ENCODE assay signal across 29 cellular contexts in genomic region chr2:12762337-12762736, GRCh38.
"Had no signal": no experiment of that assay in that cellular context is flagged by ENCODE, and none has a peak within 500 bp of the region (broad histone marks: within the 10 kb centered on the region; RNA-seq: fewer than 3 reads in every experiment).

No MANE protein-coding gene starts in this region.

- DNase-seq: activated CD4-positive, alpha-beta memory T cell treated with anti-CD3 and anti-CD28 coated beads, Interleukin-2, amount 10 ng/mL, durations not matched to agents 7 days and 5 days; activated CD4-positive, alpha-beta T cell treated with anti-CD3 and anti-CD28 coated beads for 1 hour; activated CD4-positive, alpha-beta T cell treated with anti-CD3 and anti-CD28 coated beads for 4 hours; activated CD4-positive, alpha-beta T cell treated with anti-CD3 and anti-CD28 coated beads, Interleukin-2, amount 10 ng/mL, durations not matched to agents 7 days and 5 days; activated CD4-positive, alpha-beta T cell treated with anti-CD3 and anti-CD28 coated beads, Interleukin-2, amount 50 U/mL, for 4 hours; activated effector memory CD4-positive, alpha-beta T cell treated with Interleukin-2 at 50 U/mL for 16 hours; activated gamma-delta T cell treated with Interleukin-2 at 50 U/mL for 16 hours; activated naive CD4-positive, alpha-beta T cell treated with anti-CD3 and anti-CD28 coated beads, Interleukin-2, amount 50 U/mL, for 16 hours; activated naive CD4-positive, alpha-beta T cell treated with Interleukin-2 at 50 U/mL for 16 hours; activated T-cell treated with anti-CD3 and anti-CD28 coated beads, Interleukin-2, amount 50 U/mL, for 4 hours; adrenal gland; central memory CD4-positive, alpha-beta T cell; cortex of kidney; effector CD8-positive, alpha-beta T cell; esophagus squamous epithelium; foreskin melanocyte; heart right ventricle; T-helper 2 cell had no signal

- H3K4me3 ChIP-seq: adrenal gland, ascending aorta, breast epithelium, cardiac muscle cell, esophagus squamous epithelium, gastroesophageal sphincter, heart right ventricle, hepatocyte had no signal

- H3K9me3 ChIP-seq: adrenal gland, breast epithelium, gastroesophageal sphincter had no signal

- H2AFZ ChIP-seq: hepatocyte had no signal

- H3K27me3 Mint-ChIP-seq: activated CD4-positive, alpha-beta memory T cell treated with anti-CD3 and anti-CD28 coated beads, Interleukin-2, amount 10 ng/mL, durations not matched to agents 7 days and 5 days; activated naive CD8-positive, alpha-beta T cell; activated T-helper 17 cell treated with anti-CD3 and anti-CD28 coated beads, Interleukin-2, amount 50 U/mL, for 72 hours had no signal

- H3K4me3 Mint-ChIP-seq: activated CD4-positive, alpha-beta memory T cell treated with anti-CD3 and anti-CD28 coated beads, Interleukin-2, amount 10 ng/mL, durations not matched to agents 7 days and 5 days; activated CD4-positive, alpha-beta T cell treated with anti-CD3 and anti-CD28 coated beads, Interleukin-2, amount 10 ng/mL, durations not matched to agents 7 days and 5 days; activated naive CD8-positive, alpha-beta T cell; activated T-cell treated with anti-CD3 and anti-CD28 coated beads, Interleukin-2, amount 50 U/mL, for 4 hours; activated T-helper 17 cell treated with anti-CD3 and anti-CD28 coated beads, Interleukin-2, amount 50 U/mL, for 72 hours; WTC11 had no signal

- H3K27ac ChIP-seq: ascending aorta, breast epithelium, cardiac muscle cell, epithelial cell of prostate, esophagus squamous epithelium, gastroesophageal sphincter, hepatocyte, VCaP had no signal

- H3K4me1 Mint-ChIP-seq: brain had no signal

- H3K9me3 Mint-ChIP-seq: activated CD4-positive, alpha-beta memory T cell treated with anti-CD3 and anti-CD28 coated beads, Interleukin-2, amount 10 ng/mL, durations not matched to agents 7 days and 5 days; activated CD4-positive, alpha-beta T cell treated with anti-CD3 and anti-CD28 coated beads, Interleukin-2, amount 10 ng/mL, durations not matched to agents 7 days and 5 days had no signal

- H3K27me3 ChIP-seq: adrenal gland, ascending aorta, breast epithelium, cardiac muscle cell, gastroesophageal sphincter, heart right ventricle, hepatocyte had no signal

- H3K79me2 ChIP-seq: hepatocyte had no signal

- H3K36me3 ChIP-seq: adrenal gland, ascending aorta, breast epithelium, cardiac muscle cell, esophagus squamous epithelium, gastroesophageal sphincter, heart right ventricle had no signal

- H3K4me2 ChIP-seq: hepatocyte had no signal

- H3K36me3 Mint-ChIP-seq: activated naive CD8-positive, alpha-beta T cell; brain had no signal

- H3K4me1 ChIP-seq: adrenal gland, ascending aorta, breast epithelium had no signal

- H3K27ac Mint-ChIP-seq: activated CD4-positive, alpha-beta memory T cell treated with anti-CD3 and anti-CD28 coated beads, Interleukin-2, amount 10 ng/mL, durations not matched to agents 7 days and 5 days; activated CD4-positive, alpha-beta T cell treated with anti-CD3 and anti-CD28 coated beads, Interleukin-2, amount 10 ng/mL, durations not matched to agents 7 days and 5 days; activated naive CD8-positive, alpha-beta T cell; activated T-helper 17 cell treated with anti-CD3 and anti-CD28 coated beads, Interleukin-2, amount 50 U/mL, for 72 hours; WTC11 had no signal
